ENCODE assay signal across 14 cellular contexts in the genomic region with DNA sequence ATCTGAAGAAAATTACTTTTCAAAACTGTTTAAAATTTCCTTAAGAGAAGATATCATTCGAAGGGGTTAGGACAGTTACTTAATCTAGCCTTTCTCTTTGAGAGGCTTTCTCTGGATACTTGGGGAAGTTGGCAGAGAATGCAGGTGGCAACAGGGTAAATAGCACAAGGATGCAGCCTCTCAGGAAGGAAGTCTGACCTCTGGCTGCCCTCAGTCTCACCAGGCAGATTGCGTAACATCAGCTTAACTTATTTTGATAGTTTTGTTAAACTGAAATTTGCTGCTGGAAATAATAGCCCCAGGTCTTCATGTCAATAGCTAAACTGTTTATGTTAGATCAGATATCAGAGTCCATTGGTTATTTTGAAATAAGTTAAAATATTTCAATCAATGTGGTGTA. TPM values are rescaled to one million over a fixed set of nuclear protein-coding genes. Genes with fewer than 3 reads are reported as not detected.
DNase-seq lines count a peak whose midpoint lies in the region; ATAC-seq, FAIRE-seq and TF ChIP-seq lines count a peak whose summit lies in the region.
"Had no signal": no experiment of that assay in that cellular context is flagged by ENCODE, and none has a peak within 500 bp of the region (broad histone marks: within the 10 kb centered on the region; RNA-seq: fewer than 3 reads in every experiment).

No MANE protein-coding gene starts in this region.

- TF ChIP-seq CTCF in K562 (IDR thresholded peaks at IDR 0.05 in 2 of 3, conservative IDR thresholded peaks at IDR 0.05 in 1 of 3; ENCODE audit: insufficient read depth in 2 of 3, low read depth in 1 of 3, low read length in 3 of 3) (no peak), sigmoid colon (IDR thresholded peaks at IDR 0.05) (no peak)

- no peaks in the 10 kb centered on the region for H3K9me1 ChIP-seq in K562 (ENCODE audit: control insufficient read depth, insufficient read depth, low read length)

- peak overlapping the region; percentile 55 for H3K4me2 ChIP-seq in BLaER1
- no peak overlapping the region for H3K4me2 ChIP-seq in K562 (ENCODE audit: insufficient read depth, low read length)

- H4K20me1 ChIP-seq in BLaER1, result no peaks in the 10 kb centered on the region
- H4K20me1 ChIP-seq in K562 (replicated peaks; ENCODE audit: control insufficient read depth, insufficient read depth, low read length), result no peaks in the 10 kb centered on the region

- H3K9ac ChIP-seq in BLaER1 (no peak overlapping the region), K562 (ENCODE audit: insufficient read depth in 1 of 2, low read depth in 2 of 2, low read length in 2 of 2) (no peak overlapping the region)

- POLR2A ChIA-PET in K562 (lab: Yijun Ruan, JAX), result no interaction called here

- peaks cover 28% of the 10 kb centered on the region for H3K9me3 ChIP-seq in BLaER1
- H3K9me3 ChIP-seq in K562 (replicated peaks; ENCODE audit: control insufficient read depth, insufficient read depth, low read depth, low read length), result no peaks in the 10 kb centered on the region; the same call in 1 of the 2 replicates
- peaks cover 0 to 9% (median 4%) of the 10 kb centered on the region in 4 donors for H3K9me3 ChIP-seq in sigmoid colon
- H3K9me3 ChIP-seq: BE2C had no signal

- peaks cover 3% of the 10 kb centered on the region for H3K9me3 Mint-ChIP-seq in activated CD8-positive, alpha-beta memory T cell treated with anti-CD3 and anti-CD28 coated beads, Interleukin-2, amount 10 ng/mL, durations not matched to agents 7 days and 5 days (ENCODE audit: low read depth)

- DNase-seq in Kasumi-1 (lab: John Stamatoyannopoulos, UW) (peak; percentile 85 to 90), K562 (ENCODE audit: extremely low read depth in 1 of 4, low spot score in 3 of 4) (no peak), kidney tubule cell (ENCODE audit: low spot score) (peak; percentile 18), sigmoid colon (no peak)
- no peak for DNase-seq in activated CD8-positive, alpha-beta memory T cell treated with anti-CD3 and anti-CD28 coated beads, Interleukin-2, amount 10 ng/mL, durations not matched to agents 7 days and 5 days
- DNase-seq: activated CD8-positive, alpha-beta T cell treated with anti-CD3 and anti-CD28 coated beads, Interleukin-2, amount 10 ng/mL, durations not matched to agents 7 days and 5 days; amygdala; BE2C; NCI-H1930 had no signal

- CTCF ChIA-PET in K562 (lab: Yijun Ruan, JAX; ENCODE audit: low intra/inter-chr PET ratio), result no interaction called here
- CTCF ChIA-PET in activated CD8-positive, alpha-beta memory T cell treated with anti-CD3 and anti-CD28 coated beads, Interleukin-2, amount 10 ng/mL, durations not matched to agents 7 days and 5 days (lab: Charles Lee), result no interaction called here

- H3K27me3 Mint-ChIP-seq in activated CD8-positive, alpha-beta memory T cell treated with anti-CD3 and anti-CD28 coated beads, Interleukin-2, amount 10 ng/mL, durations not matched to agents 7 days and 5 days, result peaks cover 7% of the 10 kb centered on the region
- H3K27me3 Mint-ChIP-seq: stimulated activated naive CD8-positive, alpha-beta T cell treated with anti-CD3 and anti-CD28 coated beads, Interleukin-15, Interleukin-2, amounts not matched to agents 100 ng/mL and 50 ng/mL, for 24 hours had no signal

- H2AFZ ChIP-seq in K562 (ENCODE audit: low read depth, low read length), result no peak overlapping the region

- TF ChIP-seq EP300 in K562 (IDR thresholded peaks at IDR 0.05; ENCODE audit: low read length) (no peak), sigmoid colon (IDR thresholded peaks at IDR 0.05) (no peak)

- H3K36me3 ChIP-seq in BLaER1 (0 out of 2 replicates have a peak, but pooled peaks cover 4% of the 10 kb centered on the region), K562 (ENCODE audit: control insufficient read depth, insufficient read depth, low read length) (no peaks in the 10 kb centered on the region), sigmoid colon (no peaks in the 10 kb centered on the region)
- H3K36me3 ChIP-seq: BE2C had no signal

- H3K4me3 Mint-ChIP-seq in activated CD8-positive, alpha-beta memory T cell treated with anti-CD3 and anti-CD28 coated beads, Interleukin-2, amount 10 ng/mL, durations not matched to agents 7 days and 5 days, result no peak overlapping the region
- H3K4me3 Mint-ChIP-seq: activated CD8-positive, alpha-beta T cell treated with anti-CD3 and anti-CD28 coated beads, Interleukin-2, amount 10 ng/mL, durations not matched to agents 7 days and 5 days; stimulated activated naive CD8-positive, alpha-beta T cell treated with anti-CD3 and anti-CD28 coated beads, Interleukin-15, Interleukin-2, amounts not matched to agents 100 ng/mL and 50 ng/mL, for 24 hours had no signal

- H3K4me1 ChIP-seq in BLaER1 (peaks cover 13% of the 10 kb centered on the region), K562 (replicated peaks in 1 of 2; ENCODE audit: control insufficient read depth in 2 of 2, insufficient read depth in 2 of 2, low read length in 2 of 2) (no peaks in the 10 kb centered on the region), sigmoid colon (no peaks in the 10 kb centered on the region)
- H3K4me1 ChIP-seq: BE2C had no signal

- no peak for TF ChIP-seq POLR2A in K562 (conservative IDR thresholded peaks at IDR 0.05)
- TF ChIP-seq POLR2A in sigmoid colon (IDR thresholded peaks at IDR 0.05), result no peak

- peak overlapping the region; percentile 7; the same call in 1 of the 2 replicates for H3K27ac ChIP-seq in BLaER1
- no peak overlapping the region for H3K27ac ChIP-seq in K562 (ENCODE audit: extremely low read depth, low read depth, low read length)
- H3K27ac ChIP-seq in sigmoid colon, result no peak overlapping the region

- in situ Hi-C loops in K562 (cut with MboI), result no loop called here

- no peak for TF ChIP-seq RAD21 in K562 (CRISPR knock-in tag; conservative IDR thresholded peaks at IDR 0.05 in 1 of 2, IDR thresholded peaks at IDR 0.05 in 1 of 2)

- BruUV-seq in K562 (replicated peaks; lab: Mats Ljungman, UMichigan), result no TSS peak

- H3K4me1 Mint-ChIP-seq in activated CD8-positive, alpha-beta memory T cell treated with anti-CD3 and anti-CD28 coated beads, Interleukin-2, amount 10 ng/mL, durations not matched to agents 7 days and 5 days, result peaks cover 3% of the 10 kb centered on the region

- no peaks in the 10 kb centered on the region for H3K79me2 ChIP-seq in K562 (ENCODE audit: control insufficient read depth, insufficient read depth, low read length)

- H3K27me3 ChIP-seq in BLaER1 (no peaks in the 10 kb centered on the region), K562 (ENCODE audit: control insufficient read depth in 2 of 2, insufficient read depth in 2 of 2, low read length in 2 of 2) (no peaks in the 10 kb centered on the region), sigmoid colon (no peaks in the 10 kb centered on the region)

- no peaks in the 10 kb centered on the region for H3K36me3 Mint-ChIP-seq in activated CD8-positive, alpha-beta memory T cell treated with anti-CD3 and anti-CD28 coated beads, Interleukin-2, amount 10 ng/mL, durations not matched to agents 7 days and 5 days

- H3K27ac Mint-ChIP-seq in activated CD8-positive, alpha-beta memory T cell treated with anti-CD3 and anti-CD28 coated beads, Interleukin-2, amount 10 ng/mL, durations not matched to agents 7 days and 5 days, result no peak overlapping the region
- H3K27ac Mint-ChIP-seq: activated CD8-positive, alpha-beta T cell treated with anti-CD3 and anti-CD28 coated beads, Interleukin-2, amount 10 ng/mL, durations not matched to agents 7 days and 5 days; stimulated activated naive CD8-positive, alpha-beta T cell treated with anti-CD3 and anti-CD28 coated beads, Interleukin-15, Interleukin-2, amounts not matched to agents 100 ng/mL and 50 ng/mL, for 24 hours had no signal

- H3K4me3 ChIP-seq in BLaER1 (no peak overlapping the region), K562 (no peak overlapping the region), sigmoid colon (no peak overlapping the region)

- FAIRE-seq in K562 (lab: Jason Lieb, UNC), result no peak

- intact Hi-C loops in K562 (cut with micrococcal nuclease) (no loop called here), sigmoid colon (cut with DNase I) (no loop called here)

- WGBS in K562 (ENCODE audit: insufficient coverage, low coverage, missing lambda C conversion rate), result 4% methylated on average over 2 of the region's 2 CpGs
- WGBS in sigmoid colon, 2 donors, result 45 to 73% methylated on average over 2 of the region's 2 CpGs

- ATAC-seq in K562 (no peak), HG02885 (IDR thresholded peaks at IDR 0.05; ENCODE audit: poor library complexity, unreplicated experiment) (no peak), esophagus mucosa (no peak)
- ATAC-seq in activated CD8-positive, alpha-beta memory T cell treated with anti-CD3 and anti-CD28 coated beads, Interleukin-2, amount 10 ng/mL, durations not matched to agents 7 days and 5 days, result no peak
- ATAC-seq: activated CD8-positive, alpha-beta T cell treated with anti-CD3 and anti-CD28 coated beads, Interleukin-2, amount 10 ng/mL, durations not matched to agents 7 days and 5 days had no signal

TF ChIP-seq in K562, 482 proteins besides CTCF, POLR2A, EP300 and RAD21 (continues in another document):
- TF ChIP-seq EZH2 (IDR thresholded peaks at IDR 0.05; ENCODE audit: borderline replicate concordance, low read depth, low read length), result no peak

RNA-seq across cellular contexts. Expression of a gene that starts 20.4 kb away (rescaled TPM):
- 1.9 and 3.5 TPM in 2 replicates for total RNA-seq in K562 (2011; cell fraction: chromatin; rRNA removed; ENCODE audit: low replicate concordance)
- total RNA-seq in K562 (2011; cell fraction: nucleolus; rRNA removed), result 4.5 TPM in 1 of 2 replicates, not detected in the other
- total RNA-seq in K562 (2011; cell fraction: nucleoplasm; rRNA removed), result 0.95 and 2.1 TPM in 2 replicates
- total RNA-seq in K562 (2014; rRNA removed) (0.54 TPM in 1 of 2 replicates, not detected in the other), K562 (2014; rRNA removed; fragmentation: Illumina TruSeq; extraction: Trizol) (0.22 and 0.62 TPM in 2 replicates), K562 (2015; rRNA removed; fragmentation: Illumina TruSeq; extraction: Trizol) (0.29 and 0.41 TPM in 2 replicates), K562 (2021) (not detected in 2 replicates), esophagus mucosa (not detected), sigmoid colon (under 1 TPM in 1 of 4 donors, not detected in 3; 0.36 TPM)
- polyA plus RNA-seq in K562 (2011; rRNA removed) (0.11 and 0.29 TPM in 2 replicates), K562 (2014; fragmentation: Illumina TruSeq; extraction: Trizol) (0.21 TPM in 1 of 2 replicates, not detected in the other), K562 (2014; fragmentation: Nextera tagmentation; extraction: Ambion mirVana) (under 1 TPM; 0.38 to 0.66 TPM), K562 (2014; rRNA removed) (0.45 TPM in 1 of 2 replicates, not detected in the other), sigmoid colon (1 to 10 TPM in 1 of 3 donors, not detected in 2; 2.4 TPM)
- 0.25 TPM in 1 of 2 replicates, not detected in the other for polyA plus RNA-seq in K562 (2011; cell fraction: cytosol; rRNA removed)
- 0.17 and 0.34 TPM in 2 replicates for polyA plus RNA-seq in K562 (2011; cell fraction: nucleus; rRNA removed)
- polyA plus RNA-seq in K562 (2012), result 0.47 and 0.64 TPM in 2 replicates
- polyA minus RNA-seq in K562 (2011; rRNA and poly(A)+ RNA removed), result 0.45 TPM in 1 of 2 replicates, not detected in the other
- not detected in 2 replicates for polyA minus RNA-seq in K562 (2011; cell fraction: cytosol; rRNA and poly(A)+ RNA removed)
- 0.44 and 0.94 TPM in 2 replicates for polyA minus RNA-seq in K562 (2011; cell fraction: nucleus; rRNA and poly(A)+ RNA removed)
- not detected for total RNA-seq in activated CD8-positive, alpha-beta memory T cell treated with anti-CD3 and anti-CD28 coated beads, Interleukin-2, amount 10 ng/mL, durations not matched to agents 7 days and 5 days
- total RNA-seq: activated CD8-positive, alpha-beta T cell treated with anti-CD3 and anti-CD28 coated beads, Interleukin-2, amount 10 ng/mL, durations not matched to agents 7 days and 5 days; RPMI7951 had no signal

Comparison
In these comparisons a context has a peak if more than half of its experiments do, and no peak if none do; other contexts are left out.
1. DNase-seq: peak in Kasumi-1 (2 of 2) and kidney tubule cell (single experiment); none in K562 (0 of 4), sigmoid colon (single experiment) and activated CD8-positive, alpha-beta memory T cell treated with anti-CD3 and anti-CD28 coated beads, Interleukin-2, amount 10 ng/mL, durations not matched to agents 7 days and 5 days (single experiment).